Comparison of ENCODE assay signal across 15 cellular contexts in the genomic region with DNA sequence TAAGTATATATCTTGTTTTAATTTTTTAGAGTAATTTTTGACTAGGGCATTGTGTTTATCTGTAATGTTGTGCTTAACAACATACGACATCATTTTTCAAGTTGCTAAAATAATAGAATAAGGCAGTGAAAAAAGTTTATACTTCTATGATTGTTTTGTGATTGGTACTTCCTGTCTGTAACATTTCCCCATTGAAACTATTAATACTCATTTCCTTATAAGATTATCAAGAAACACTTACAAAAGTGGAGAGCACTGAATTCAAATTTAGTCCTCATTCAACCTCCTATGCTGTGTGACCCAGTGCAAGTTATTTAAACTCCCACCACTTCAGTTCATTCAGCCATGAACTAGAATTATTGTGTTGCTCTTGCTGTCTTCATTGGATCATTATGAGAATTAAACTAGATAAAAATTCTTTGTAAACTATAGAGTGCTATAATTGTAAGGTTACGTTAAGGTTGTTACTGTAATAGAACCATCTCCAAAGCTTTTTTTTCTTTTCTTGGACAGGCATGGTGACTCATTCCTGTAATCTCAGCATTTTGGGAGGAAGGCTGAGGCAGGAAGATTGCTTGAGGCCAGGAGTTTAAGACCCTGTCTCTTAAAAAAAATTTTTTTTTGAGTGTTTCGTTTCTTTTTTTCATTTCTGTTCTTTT. TPM values are rescaled to one million over a fixed set of nuclear protein-coding genes. Genes with fewer than 3 reads are reported as not detected.
DNase-seq lines count a peak whose midpoint lies in the region; ATAC-seq, FAIRE-seq and TF ChIP-seq lines count a peak whose summit lies in the region.
"Had no signal": no experiment of that assay in that cellular context is flagged by ENCODE, and none has a peak within 500 bp of the region (broad histone marks: within the 10 kb centered on the region; RNA-seq: fewer than 3 reads in every experiment).

No MANE protein-coding gene starts in this region.

- H3K36me3 ChIP-seq in GM12878 (ENCODE audit: control insufficient read depth in 2 of 2, insufficient read depth in 2 of 2, low read length in 1 of 2): peaks cover 0 to 8% of the 10 kb centered on the region in 2 experiments; a peak in 2 of 4 replicates
- H3K36me3 ChIP-seq in mesenchymal stem cell (ENCODE audit: control insufficient read depth in 1 of 2, insufficient read depth in 2 of 2, low read depth in 1 of 2, low read length in 2 of 2): peaks cover 0 to 42% of the 10 kb centered on the region in 2 experiments

- H3K4me1 Mint-ChIP-seq in CD4-positive, alpha-beta T cell (ENCODE audit: low read depth): peaks cover 24% of the 10 kb centered on the region

- no peaks in the 10 kb centered on the region for H3K9me3 ChIP-seq in CD4-positive, alpha-beta T cell (ENCODE audit: control insufficient read depth, low read length)
- H3K9me3 ChIP-seq in GM12878 (replicated peaks; ENCODE audit: control insufficient read depth, insufficient read depth, low read length) (no peaks in the 10 kb centered on the region), mesenchymal stem cell (ENCODE audit: control insufficient read depth, low read length) (no peaks in the 10 kb centered on the region)

- no peak overlapping the region for H3K18ac ChIP-seq in mesenchymal stem cell (ENCODE audit: low read depth in 1 of 2, low read length in 2 of 2)

- no peak overlapping the region for H3K14ac ChIP-seq in mesenchymal stem cell (ENCODE audit: low read length in 2 of 2)

- FAIRE-seq in GM12878 (lab: Jason Lieb, UNC): peak; percentile 38

- H3K9ac ChIP-seq in GM12878 (ENCODE audit: control insufficient read depth, insufficient read depth, low read length) (no peak overlapping the region), mesenchymal stem cell (ENCODE audit: low read length) (peak overlapping the region; percentile 43)

- TF ChIP-seq CTCF in CD4-positive, alpha-beta T cell (IDR thresholded peaks at IDR 0.05): no peak
- no peak for TF ChIP-seq CTCF in GM12878 (IDR thresholded peaks at IDR 0.05 in 2 of 3, conservative IDR thresholded peaks at IDR 0.05 in 1 of 3; ENCODE audit: control insufficient read depth in 2 of 3, extremely low read depth in 1 of 3, insufficient read depth in 1 of 3, low read depth in 3 of 3, low read length in 3 of 3)

- intact Hi-C loops in CD4-positive, alpha-beta T cell (cut with DNase I, micrococcal nuclease): loop anchor here in 1 of 2 experiments (5.0 kb wide), 1 partner anchor 662 kb away; a partner anchor contains a TSS
- intact Hi-C loops in GM12878 (cut with micrococcal nuclease; ENCODE audit: unreplicated experiment): loop anchor here (10.0 kb wide), 2 partner anchors 65 to 655 kb away; no protein-coding TSS in a partner anchor

- no peak overlapping the region for H2AK5ac ChIP-seq in mesenchymal stem cell (ENCODE audit: low read length, severe bottlenecking)

- H3K27ac Mint-ChIP-seq in CD4-positive, alpha-beta T cell: no peak overlapping the region
- H3K27ac Mint-ChIP-seq: CD14-positive monocyte had no signal

- no peak for DNase-seq in CD4-positive, alpha-beta T cell
- DNase-seq in LoVo (ENCODE audit: low spot score) (peak; percentile 6), GM12878 (ENCODE audit: low read depth, low spot score) (no peak), mesenchymal stem cell (peak; percentile 66), DMS79 (lab: John Stamatoyannopoulos, UW) (no peak)
- DNase-seq in stimulated activated CD4-positive, alpha-beta T cell treated with anti-CD3 and anti-CD28 coated beads, Interleukin-2, amount 100 ng/mL, for 24 hours: no peak
- DNase-seq: activated CD4-positive, CD25-positive, alpha-beta regulatory T cell treated with anti-CD3 and anti-CD28 coated beads, Interleukin-2, amount 50 U/mL, for 72 hours; activated naive CD4-positive, alpha-beta T cell treated with Interleukin-2 at 50 U/mL for 16 hours; effector CD4-positive, alpha-beta T cell; naive B cell; NCI-H2029 treated with DMSO at 0.1 percent for 48 hours; stimulated activated naive CD4-positive, alpha-beta T cell had no signal

- H3K4me3 ChIP-seq in GM12878 (no peak overlapping the region), mesenchymal stem cell (ENCODE audit: insufficient read depth in 1 of 2, low read depth in 1 of 2, low read length in 2 of 2) (no peak overlapping the region)

- H3K27me3 Mint-ChIP-seq in CD4-positive, alpha-beta T cell: no peaks in the 10 kb centered on the region
- H3K27me3 Mint-ChIP-seq: naive B cell had no signal

- TF ChIP-seq RAD21 in GM12878 (IDR thresholded peaks at IDR 0.05; ENCODE audit: insufficient read depth, low read depth, low read length): no peak

- POLR2A ChIA-PET in CD4-positive, alpha-beta T cell (lab: Charles Lee): no interaction called here
- POLR2A ChIA-PET in GM12878 (lab: Charles Lee): interaction anchor here (0.6 kb wide), 1 partner anchor 1161 kb away, joined by 3 read pairs; no protein-coding TSS in a partner anchor

- ATAC-seq in CD4-positive, alpha-beta T cell (ENCODE audit: poor library complexity): no peak
- no peak for ATAC-seq in GM12878
- ATAC-seq in GM18505 (IDR thresholded peaks at IDR 0.05; ENCODE audit: unreplicated experiment): no peak
- no peak for ATAC-seq in HG03108 (IDR thresholded peaks at IDR 0.05; ENCODE audit: unreplicated experiment)

- H4K8ac ChIP-seq in mesenchymal stem cell (ENCODE audit: low read length): no peak overlapping the region

- H4K91ac ChIP-seq in mesenchymal stem cell (ENCODE audit: low read length): no peak overlapping the region

- 0 out of 2 replicates have a peak overlapping the region, but pooled peaks have one; percentile 19 for H3K4me2 ChIP-seq in GM12878 (ENCODE audit: control insufficient read depth, insufficient read depth)
- peak overlapping the region; percentile 22 for H3K4me2 ChIP-seq in mesenchymal stem cell (ENCODE audit: low read length, poor library complexity, severe bottlenecking)

- no peak overlapping the region for H3K27ac ChIP-seq in CD4-positive, alpha-beta T cell (ENCODE audit: low read depth, low read length)
- H3K27ac ChIP-seq in GM12878 (ENCODE audit: control insufficient read depth, insufficient read depth): no peak overlapping the region
- H3K27ac ChIP-seq in mesenchymal stem cell (ENCODE audit: low read length, poor library complexity, severe bottlenecking): peak overlapping the region; percentile 45

- RAD21 ChIA-PET in GM12878 (lab: Charles Lee; ENCODE audit: unreplicated experiment): interaction anchor here (2.8 kb wide), 1 partner anchor 9 kb away, joined by 8 read pairs; no protein-coding TSS in a partner anchor

- no peak overlapping the region for H3K23ac ChIP-seq in mesenchymal stem cell (ENCODE audit: low read length in 2 of 2)

- SMC1A ChIA-PET in GM12878 (lab: Charles Lee; ENCODE audit: uncharacterized antibody, unreplicated experiment): interaction anchor here (1.0 to 1.4 kb wide), 3 partner anchors 8 to 52 kb away, joined by 3 to 5 read pairs (median 3); no protein-coding TSS in a partner anchor

- peaks cover 18% of the 10 kb centered on the region for H3K79me2 ChIP-seq in GM12878 (ENCODE audit: control insufficient read depth, insufficient read depth, low read length)

- H3K4ac ChIP-seq in mesenchymal stem cell (ENCODE audit: low read depth in 1 of 2, low read length in 2 of 2): no peak overlapping the region

- H3K27me3 ChIP-seq in CD4-positive, alpha-beta T cell (ENCODE audit: control insufficient read depth, insufficient read depth, low read length): no peaks in the 10 kb centered on the region
- H3K27me3 ChIP-seq in GM12878 (replicated peaks in 1 of 2; ENCODE audit: control insufficient read depth in 2 of 2, insufficient read depth in 2 of 2, low read length in 1 of 2) (no peaks in the 10 kb centered on the region), mesenchymal stem cell (ENCODE audit: control insufficient read depth in 1 of 2, insufficient read depth in 1 of 2, low read length in 2 of 2) (no peaks in the 10 kb centered on the region)

- H2BK5ac ChIP-seq in mesenchymal stem cell (ENCODE audit: low read depth, low read length, poor library complexity, severe bottlenecking): no peak overlapping the region

- H4K20me1 ChIP-seq in GM12878 (ENCODE audit: control insufficient read depth, insufficient read depth): no peaks in the 10 kb centered on the region

- no peaks in the 10 kb centered on the region for H3K79me1 ChIP-seq in mesenchymal stem cell (replicated peaks; ENCODE audit: low read length, poor library complexity, severe bottlenecking)

- no peak overlapping the region for H2AFZ ChIP-seq in GM12878 (ENCODE audit: control insufficient read depth, low read depth, low read length)
- H2AFZ ChIP-seq in mesenchymal stem cell (ENCODE audit: low read depth, low read length): no peak overlapping the region

- BruUV-seq in GM12878 (replicated peaks; lab: Mats Ljungman, UMichigan): no TSS peak

- TF ChIP-seq EP300 in GM12878 (IDR thresholded peaks at IDR 0.05; ENCODE audit: borderline replicate concordance in 1 of 2, control insufficient read depth in 1 of 2, low read depth in 2 of 2, low read length in 2 of 2): no peak

- CTCF ChIA-PET in CD4-positive, alpha-beta T cell (lab: Charles Lee): no interaction called here
- CTCF ChIA-PET in GM12878 (lab: Yijun Ruan, JAX): no interaction called here

- no peak overlapping the region for H2BK15ac ChIP-seq in mesenchymal stem cell (ENCODE audit: low read depth, poor library complexity, severe bottlenecking)

- TF ChIP-seq POLR2A in GM12878 (IDR thresholded peaks at IDR 0.05; ENCODE audit: low read depth, low read length) (no peak), GM18505 (IDR thresholded peaks at IDR 0.05; ENCODE audit: borderline replicate concordance, extremely low read depth, insufficient read depth, insufficient read length) (no peak)

- H2BK120ac ChIP-seq in mesenchymal stem cell (ENCODE audit: low read depth, low read length): no peak overlapping the region

- no peak overlapping the region for H2BK12ac ChIP-seq in mesenchymal stem cell (ENCODE audit: low read length in 2 of 2)

- in situ Hi-C loops in GM12878 (cut with MboI): no loop called here

- peaks cover 37% of the 10 kb centered on the region for H3K36me3 Mint-ChIP-seq in CD4-positive, alpha-beta T cell (ENCODE audit: low read depth)

- no peaks in the 10 kb centered on the region for H3K9me3 Mint-ChIP-seq in CD4-positive, alpha-beta T cell
- H3K9me3 Mint-ChIP-seq: CD14-positive monocyte, naive B cell had no signal

- H3K4me1 ChIP-seq in GM12878 (ENCODE audit: control insufficient read depth, insufficient read depth, low read length) (no peaks in the 10 kb centered on the region), mesenchymal stem cell (ENCODE audit: control insufficient read depth, insufficient read depth, low read depth, low read length) (peaks cover 4% of the 10 kb centered on the region)

- 79% methylated on average over 3 of the region's 3 CpGs for WGBS in GM12878 (ENCODE audit: insufficient coverage, insufficient replicate concordance, low lambda C conversion rate, missing lambda C conversion rate)
- WGBS in mesenchymal stem cell: no CpG with 5 or more reads among the region's 3 CpGs

- peak overlapping the region; percentile 59 for H3K4me3 Mint-ChIP-seq in CD4-positive, alpha-beta T cell
- H3K4me3 Mint-ChIP-seq: CD14-positive monocyte had no signal

RNA-seq across cellular contexts. Expression of a gene that starts 2.8 kb away (rescaled TPM):
- 10 to 100 TPM in 1 of 2 experiments, 1 to 10 TPM in 1; 9.6 to 10.4 TPM for total RNA-seq in CD4-positive, alpha-beta T cell
- total RNA-seq in GM12878 (2013; cell fraction: nucleolus; rRNA removed): 66.0 and 72.4 TPM in 2 replicates
- total RNA-seq in GM12878 (2014; rRNA removed) (13.3 and 20.8 TPM in 2 replicates), GM12878 (2014; rRNA removed; fragmentation: Illumina TruSeq; extraction: Trizol) (24.2 TPM in 2 replicates), GM12878 (2021) (11.4 and 11.7 TPM in 2 replicates)
- 3.9 TPM for polyA plus RNA-seq in GM12878 (2011; ENCODE audit: low read depth)
- polyA plus RNA-seq in GM12878 (2011; rRNA removed) (17.1 and 32.7 TPM in 2 replicates), GM12878 (2014; fragmentation: Illumina TruSeq; extraction: Trizol) (19.1 and 24.1 TPM in 2 replicates), GM12878 (2014; fragmentation: Nextera tagmentation; extraction: Ambion mirVana) (1 to 10 TPM; 4.2 to 5.2 TPM), GM12878 (2014; rRNA removed) (9.0 and 10.3 TPM in 2 replicates), GM12878 (2016; fragmentation: Nextera tagmentation; extraction: Ambion mirVana) (10 to 100 TPM; 13.6 to 14.4 TPM)
- 3.6 and 4.2 TPM in 2 replicates for polyA plus RNA-seq in GM12878 (2011; cell fraction: cytosol; rRNA removed)
- polyA plus RNA-seq in GM12878 (2011; cell fraction: nucleus; rRNA removed): 13.7 and 14.0 TPM in 2 replicates
- 7.4 and 10.8 TPM in 2 replicates for polyA plus RNA-seq in GM12878 (2012)
- polyA minus RNA-seq in GM12878 (2011; rRNA and poly(A)+ RNA removed): 7.4 and 14.6 TPM in 2 replicates
- 3.7 and 5.3 TPM in 2 replicates for polyA minus RNA-seq in GM12878 (2011; cell fraction: cytosol; rRNA and poly(A)+ RNA removed)
- polyA minus RNA-seq in GM12878 (2011; cell fraction: nucleus; rRNA and poly(A)+ RNA removed): 19.3 and 23.5 TPM in 2 replicates
- 9.2 TPM for polyA plus RNA-seq in mesenchymal stem cell (2013, experiment 1 of 2)
- 9.5 TPM for polyA plus RNA-seq in mesenchymal stem cell (2013, experiment 2 of 2)

Comparison
In these comparisons a context has a peak if more than half of its experiments do, and no peak if none do; other contexts are left out.
1. DNase-seq: peak in LoVo (single experiment) and mesenchymal stem cell (single experiment); none in CD4-positive, alpha-beta T cell (0 of 10), GM12878 (single experiment), stimulated activated CD4-positive, alpha-beta T cell treated with anti-CD3 and anti-CD28 coated beads, Interleukin-2, amount 100 ng/mL, for 24 hours (0 of 2) and DMS79 (single experiment).